ENCODE assay signal across 8 cellular contexts in the genomic region with DNA sequence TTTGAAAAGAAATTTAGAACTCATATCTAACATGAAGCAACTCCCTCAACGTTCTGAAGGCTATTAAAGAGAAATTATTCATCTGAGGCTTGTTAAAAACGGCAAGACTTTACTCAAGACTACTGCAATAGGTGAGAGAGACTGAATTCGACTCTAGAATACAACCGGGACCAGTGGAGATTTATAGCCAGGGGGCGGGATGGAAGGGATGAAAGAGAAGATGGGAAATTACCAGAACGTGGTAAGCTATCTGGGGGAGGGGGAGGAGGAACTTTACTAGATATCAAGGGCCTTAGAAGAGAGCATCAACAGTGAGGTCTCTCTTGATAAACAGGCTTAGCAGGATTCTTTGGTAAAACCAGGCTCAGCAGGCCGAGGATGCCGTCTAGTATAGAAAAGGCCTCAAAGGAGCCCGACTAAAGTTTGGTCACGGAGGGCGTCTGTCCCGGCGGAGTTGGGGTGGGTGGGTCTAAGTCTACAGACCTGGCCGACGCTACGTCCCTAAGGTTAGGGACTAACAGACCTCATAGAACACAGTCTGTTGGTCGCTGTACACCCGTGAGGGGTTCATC. TPM values are rescaled to one million over a fixed set of nuclear protein-coding genes. Genes with fewer than 3 reads are reported as not detected.
DNase-seq lines count a peak whose midpoint lies in the region; ATAC-seq and TF ChIP-seq lines count a peak whose summit lies in the region.

No MANE protein-coding gene starts in this region.

- no peak overlapping the region for H3K27ac ChIP-seq in SK-N-MC

- intact Hi-C loops in sciatic nerve (cut with DNase I): no loop called here

- peak overlapping the region; percentile 71 for H3K9ac ChIP-seq in SK-N-MC (ENCODE audit: insufficient read length)

- H3K4me3 ChIP-seq in SK-N-MC (peak overlapping the region; percentile 85), fibroblast of villous mesenchyme (ENCODE audit: low read depth, low read length) (peak overlapping the region; percentile 73)

- no peak for TF ChIP-seq CTCF in fibroblast of villous mesenchyme (IDR thresholded peaks at IDR 0.05; ENCODE audit: insufficient read depth, low read depth, low read length)

- ATAC-seq in HG02840 (IDR thresholded peaks at IDR 0.05; ENCODE audit: low FRiP score, unreplicated experiment) (peak; percentile 40), sciatic nerve (peak; percentile 43)

- H3K36me3 ChIP-seq in SK-N-MC (ENCODE audit: insufficient read depth, low read length): no peaks in the 10 kb centered on the region

- peak; percentile 57 for DNase-seq in NCI-H526 treated with DMSO at 0.1 percent for 48 hours (lab: John Stamatoyannopoulos, UW)
- no peak for DNase-seq in NCI-H526 (lab: John Stamatoyannopoulos, UW)
- DNase-seq in SK-N-MC (ENCODE audit: low read depth, low spot score): no peak
- no peak for DNase-seq in fibroblast of villous mesenchyme (ENCODE audit: low read depth)
- no peak for DNase-seq in sciatic nerve (ENCODE audit: low spot score)
- no peak for DNase-seq in NCI-H1694 treated with DMSO at 0.1 percent for 48 hours (lab: John Stamatoyannopoulos, UW)
- DNase-seq in GM19238 (ENCODE audit: insufficient read length, low spot score): no peak

- H3K9me3 ChIP-seq in SK-N-MC (ENCODE audit: low read depth, low read length): no peaks in the 10 kb centered on the region

RNA-seq across cellular contexts. Expression of a gene that starts 0.6 kb away (rescaled TPM):
- total RNA-seq in fibroblast of villous mesenchyme: 10.3 and 20.7 TPM in 2 replicates
- total RNA-seq in sciatic nerve: 7.9 TPM

RNA-seq across cellular contexts. Expression of a gene that starts 46.8 kb away (rescaled TPM):
- total RNA-seq in fibroblast of villous mesenchyme (7.1 and 20.3 TPM in 2 replicates), sciatic nerve (130 TPM)

RNA-seq across cellular contexts. Expression of a gene that starts 59.1 kb away (rescaled TPM):
- total RNA-seq in fibroblast of villous mesenchyme (not detected in 2 replicates), sciatic nerve (not detected)
